8 cellular contexts compared by ENCODE assay signal in genomic region chr13:106534844-106535551, GRCh38. TPM values are rescaled to one million over a fixed set of nuclear protein-coding genes. Genes with fewer than 3 reads are reported as not detected.
A peak's percentile ranks its signal among the peaks of the same experiment; 100 is the strongest.
DNase-seq lines count a peak whose midpoint lies in the region; ATAC-seq and TF ChIP-seq lines count a peak whose summit lies in the region.

No MANE protein-coding gene starts in this region.

- peaks cover 15% of the 10 kb centered on the region for H3K4me1 Mint-ChIP-seq in T-helper 2 cell treated with Interferon-gamma antibody and Interleukin-4, amounts not matched to agents 5 μg/mL and 100 μg/mL, for 36 hours (ENCODE audit: low read depth)
- H3K4me1 Mint-ChIP-seq in type B pancreatic cell (ENCODE audit: unreplicated experiment), result peaks cover 21% of the 10 kb centered on the region

- no peak overlapping the region for H3K9ac ChIP-seq in mesenchymal stem cell (ENCODE audit: low read length)

- H2AK5ac ChIP-seq in mesenchymal stem cell (ENCODE audit: low read length, severe bottlenecking), result no peak overlapping the region

- H3K4me3 ChIP-seq in BE2C (ENCODE audit: low read depth, low read length) (peak overlapping the region; percentile 85), ectodermal cell (ENCODE audit: insufficient read depth, low read depth, low read length) (peak overlapping the region; percentile 97), mesenchymal stem cell (ENCODE audit: insufficient read depth in 1 of 2, low read depth in 1 of 2, low read length in 2 of 2) (peak overlapping the region; percentile 77 to 98)

- H3K27ac Mint-ChIP-seq in T-helper 2 cell treated with Interferon-gamma antibody and Interleukin-4, amounts not matched to agents 5 μg/mL and 100 μg/mL, for 36 hours, result peak overlapping the region; percentile 26
- peak overlapping the region; percentile 72 for H3K27ac Mint-ChIP-seq in type B pancreatic cell

- peaks cover 13% of the 10 kb centered on the region for H3K4me1 ChIP-seq in BE2C
- peaks cover 12% of the 10 kb centered on the region for H3K4me1 ChIP-seq in ectodermal cell (ENCODE audit: control insufficient read depth, insufficient read depth, low read length)
- peaks cover 2% of the 10 kb centered on the region for H3K4me1 ChIP-seq in mesenchymal stem cell (ENCODE audit: control insufficient read depth, insufficient read depth, low read depth, low read length)

- ATAC-seq in GM19025 (IDR thresholded peaks at IDR 0.05; ENCODE audit: low read depth, unreplicated experiment) (peak; percentile 26), HG03097 (IDR thresholded peaks at IDR 0.05; ENCODE audit: low FRiP score, unreplicated experiment) (peak; percentile 1)

- TF ChIP-seq CTCF in BE2C (IDR thresholded peaks at IDR 0.05; ENCODE audit: low read depth, low read length) (no peak), type B pancreatic cell (conservative IDR thresholded peaks at IDR 0.05) (no peak)

- DNase-seq in BE2C (peak; percentile 35), mesenchymal stem cell (peak; percentile 48), type B pancreatic cell (ENCODE audit: extremely low spot score, unreplicated experiment) (no peak), occipital lobe (lab: John Stamatoyannopoulos, UW) (no peak)
- DNase-seq in T-helper 2 cell treated with Interferon-gamma antibody and Interleukin-4, amounts not matched to agents 5 μg/mL and 100 μg/mL, for 36 hours (ENCODE audit: low spot score), result no peak

- H2BK5ac ChIP-seq in mesenchymal stem cell (ENCODE audit: low read depth, low read length, poor library complexity, severe bottlenecking), result peak overlapping the region; percentile 74

- H3K4me3 Mint-ChIP-seq in T-helper 2 cell treated with Interferon-gamma antibody and Interleukin-4, amounts not matched to agents 5 μg/mL and 100 μg/mL, for 36 hours, result peak overlapping the region; percentile 80
- H3K4me3 Mint-ChIP-seq in type B pancreatic cell, result peak overlapping the region; percentile 94

- peak overlapping the region; percentile 94 for H2BK15ac ChIP-seq in mesenchymal stem cell (ENCODE audit: low read depth, poor library complexity, severe bottlenecking)

- H3K36me3 ChIP-seq in BE2C (peaks cover 5% of the 10 kb centered on the region; the same call in 1 of the 2 replicates), ectodermal cell (ENCODE audit: control insufficient read depth, insufficient read depth, low read length) (no peaks in the 10 kb centered on the region), mesenchymal stem cell (ENCODE audit: control insufficient read depth in 1 of 2, insufficient read depth in 2 of 2, low read depth in 1 of 2, low read length in 2 of 2) (no peaks in the 10 kb centered on the region)

- no peaks in the 10 kb centered on the region for H3K9me3 ChIP-seq in BE2C
- H3K9me3 ChIP-seq in ectodermal cell (ENCODE audit: control insufficient read depth, low read length), result no peaks in the 10 kb centered on the region
- H3K9me3 ChIP-seq in mesenchymal stem cell (ENCODE audit: control insufficient read depth, low read length), result no peaks in the 10 kb centered on the region

- H3K36me3 Mint-ChIP-seq in T-helper 2 cell treated with Interferon-gamma antibody and Interleukin-4, amounts not matched to agents 5 μg/mL and 100 μg/mL, for 36 hours (ENCODE audit: low read depth), result no peaks in the 10 kb centered on the region
- H3K36me3 Mint-ChIP-seq in type B pancreatic cell, result no peaks in the 10 kb centered on the region

- WGBS in ectodermal cell, 2 experiments, result 0% methylated on average over 98 of the region's 98 CpGs
- WGBS in mesenchymal stem cell, result under 1% methylated on average over 45 of the region's 98 CpGs

- H3K23ac ChIP-seq in mesenchymal stem cell (ENCODE audit: low read length in 2 of 2), result peak overlapping the region in 1 of 2 experiments; percentile 94

- H4K91ac ChIP-seq in mesenchymal stem cell (ENCODE audit: low read length), result no peak overlapping the region

- no peak overlapping the region for H2BK120ac ChIP-seq in mesenchymal stem cell (ENCODE audit: low read depth, low read length)

- peak overlapping the region; percentile 57 for H2AFZ ChIP-seq in mesenchymal stem cell (ENCODE audit: low read depth, low read length)

- no peak overlapping the region for H2BK12ac ChIP-seq in mesenchymal stem cell (ENCODE audit: low read length in 2 of 2)

- peak overlapping the region in 1 of 2 experiments; percentile 43 for H3K4ac ChIP-seq in mesenchymal stem cell (ENCODE audit: low read depth in 1 of 2, low read length in 2 of 2)

- H3K27ac ChIP-seq in ectodermal cell (ENCODE audit: insufficient read depth, low read depth, low read length, poor library complexity, severe bottlenecking), result no peak overlapping the region
- H3K27ac ChIP-seq in mesenchymal stem cell (ENCODE audit: low read length, poor library complexity, severe bottlenecking), result no peak overlapping the region

- no peaks in the 10 kb centered on the region for H3K27me3 ChIP-seq in BE2C
- H3K27me3 ChIP-seq in ectodermal cell (ENCODE audit: control insufficient read depth, insufficient read depth, low read length, poor library complexity, severe bottlenecking), result no peaks in the 10 kb centered on the region
- no peaks in the 10 kb centered on the region for H3K27me3 ChIP-seq in mesenchymal stem cell (ENCODE audit: control insufficient read depth in 1 of 2, insufficient read depth in 1 of 2, low read length in 2 of 2)

- H3K79me1 ChIP-seq in mesenchymal stem cell (replicated peaks; ENCODE audit: low read length, poor library complexity, severe bottlenecking), result peaks cover 1% of the 10 kb centered on the region

- H4K8ac ChIP-seq in mesenchymal stem cell (ENCODE audit: low read length), result no peak overlapping the region

- H3K14ac ChIP-seq in mesenchymal stem cell (ENCODE audit: low read length in 2 of 2), result peak overlapping the region in 1 of 2 experiments; percentile 36

- peaks cover 43% of the 10 kb centered on the region for H3K27me3 Mint-ChIP-seq in T-helper 2 cell treated with Interferon-gamma antibody and Interleukin-4, amounts not matched to agents 5 μg/mL and 100 μg/mL, for 36 hours (ENCODE audit: low read depth)
- H3K27me3 Mint-ChIP-seq in type B pancreatic cell, result no peaks in the 10 kb centered on the region

- no peaks in the 10 kb centered on the region for H3K9me3 Mint-ChIP-seq in T-helper 2 cell treated with Interferon-gamma antibody and Interleukin-4, amounts not matched to agents 5 μg/mL and 100 μg/mL, for 36 hours
- no peaks in the 10 kb centered on the region for H3K9me3 Mint-ChIP-seq in type B pancreatic cell

- H3K4me2 ChIP-seq in mesenchymal stem cell (ENCODE audit: low read length, poor library complexity, severe bottlenecking), result peak overlapping the region; percentile 78

- peak overlapping the region; percentile 61 to 90 for H3K18ac ChIP-seq in mesenchymal stem cell (ENCODE audit: low read depth in 1 of 2, low read length in 2 of 2)

RNA-seq across cellular contexts. Expression of gene EFNB2, which starts 0.5 kb away (rescaled TPM):
- polyA plus RNA-seq in BE2C (2012; ENCODE audit: insufficient read depth, insufficient read length, low read depth), result 15.5 TPM
- 116 TPM for polyA plus RNA-seq in ectodermal cell (2013, experiment 1 of 4)
- polyA plus RNA-seq in ectodermal cell (2013, experiment 2 of 4), result 110 TPM
- polyA plus RNA-seq in ectodermal cell (2013, experiment 3 of 4), result 92.2 TPM
- 100 TPM for polyA plus RNA-seq in ectodermal cell (2013, experiment 4 of 4)
- polyA plus RNA-seq in mesenchymal stem cell (2013, experiment 1 of 2), result 12.2 TPM
- 12.9 TPM for polyA plus RNA-seq in mesenchymal stem cell (2013, experiment 2 of 2)
- total RNA-seq in type B pancreatic cell (ENCODE audit: low replicate concordance), result 48.6 and 67.1 TPM in 2 replicates
- total RNA-seq in occipital lobe, result 82.8 TPM

RNA-seq across cellular contexts. Expression of gene ARGLU1, which starts 32.9 kb away (rescaled TPM):
- polyA plus RNA-seq in BE2C (2012; ENCODE audit: insufficient read depth, insufficient read length, low read depth), result 108 TPM
- polyA plus RNA-seq in ectodermal cell (2013, experiment 1 of 4), result 244 TPM
- polyA plus RNA-seq in ectodermal cell (2013, experiment 2 of 4), result 234 TPM
- polyA plus RNA-seq in ectodermal cell (2013, experiment 3 of 4), result 236 TPM
- polyA plus RNA-seq in ectodermal cell (2013, experiment 4 of 4), result 269 TPM
- 69.3 TPM for polyA plus RNA-seq in mesenchymal stem cell (2013, experiment 1 of 2)
- polyA plus RNA-seq in mesenchymal stem cell (2013, experiment 2 of 2), result 65.2 TPM
- total RNA-seq in type B pancreatic cell (ENCODE audit: low replicate concordance), result 89.0 and 128 TPM in 2 replicates
- total RNA-seq in occipital lobe, result 160 TPM

Comparison
In these comparisons a context has a peak if more than half of its experiments do, and no peak if none do; other contexts are left out.
1. DNase-seq: peak in BE2C (single experiment) and mesenchymal stem cell (single experiment); none in T-helper 2 cell treated with Interferon-gamma antibody and Interleukin-4, amounts not matched to agents 5 μg/mL and 100 μg/mL, for 36 hours (single experiment), type B pancreatic cell (single experiment) and occipital lobe (single experiment).
2. Peak in every context shown above with its lines, with median percentiles within 50 percentile points of each other: H3K4me3 ChIP-seq.